Comparison of ENCODE assay signal across 2 cellular contexts in the genomic region with DNA sequence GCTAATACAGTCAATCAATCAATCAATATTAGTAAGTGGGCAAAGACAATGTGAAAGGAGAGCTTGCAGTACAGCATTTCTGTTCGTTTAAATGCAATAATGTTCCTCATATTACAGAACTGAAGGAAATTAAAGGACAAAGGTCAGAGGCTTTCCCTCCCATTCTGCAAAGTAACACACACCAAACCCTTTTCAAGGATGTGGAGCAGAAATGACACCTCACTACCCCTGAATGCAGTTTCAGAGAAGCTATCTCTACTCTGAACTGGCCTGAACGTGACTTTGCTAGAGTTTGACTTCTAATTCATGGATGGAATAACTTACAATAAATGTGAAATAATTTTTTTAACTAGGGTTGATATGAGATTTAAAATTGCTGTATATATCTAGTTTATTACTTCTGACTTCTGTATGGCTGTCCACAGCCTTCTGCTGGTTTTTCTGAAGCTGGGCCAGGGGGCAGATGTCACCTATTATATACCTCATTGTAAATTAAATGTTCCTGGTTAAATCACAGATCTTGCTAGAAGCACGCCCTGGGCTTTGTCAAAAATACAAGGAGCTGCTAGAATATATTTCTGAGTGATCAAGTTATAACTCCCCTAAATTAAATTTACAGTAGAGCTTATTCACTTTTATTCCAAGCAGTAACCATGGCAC.
TF ChIP-seq lines count a peak whose summit lies in the region.

No MANE protein-coding gene starts in this region.

TF ChIP-seq in HepG2, 621 proteins besides CTCF, POLR2A, EP300 and RAD21:
- TF ChIP-seq ZBTB25 (CRISPR knock-in tag; IDR thresholded peaks at IDR 0.05) (no peak), SMARCE1 (IDR thresholded peaks at IDR 0.05; ENCODE audit: borderline replicate concordance) (no peak), ZFP62 (CRISPR knock-in tag; IDR thresholded peaks at IDR 0.05) (no peak), ELK4 (CRISPR knock-in tag; IDR thresholded peaks at IDR 0.05; ENCODE audit: borderline replicate concordance) (no peak), ZNF282 (IDR thresholded peaks at IDR 0.05; ENCODE audit: partially characterized antibody) (no peak), U2AF2 (IDR thresholded peaks at IDR 0.05; ENCODE audit: low read depth, low read length) (no peak)
- TF ChIP-seq, protein P1, sequence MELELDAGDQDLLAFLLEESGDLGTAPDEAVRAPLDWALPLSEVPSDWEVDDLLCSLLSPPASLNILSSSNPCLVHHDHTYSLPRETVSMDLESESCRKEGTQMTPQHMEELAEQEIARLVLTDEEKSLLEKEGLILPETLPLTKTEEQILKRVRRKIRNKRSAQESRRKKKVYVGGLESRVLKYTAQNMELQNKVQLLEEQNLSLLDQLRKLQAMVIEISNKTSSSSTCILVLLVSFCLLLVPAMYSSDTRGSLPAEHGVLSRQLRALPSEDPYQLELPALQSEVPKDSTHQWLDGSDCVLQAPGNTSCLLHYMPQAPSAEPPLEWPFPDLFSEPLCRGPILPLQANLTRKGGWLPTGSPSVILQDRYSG (CRISPR knock-in tag; IDR thresholded peaks at IDR 0.05), result no peak
- TF ChIP-seq, protein P2, sequence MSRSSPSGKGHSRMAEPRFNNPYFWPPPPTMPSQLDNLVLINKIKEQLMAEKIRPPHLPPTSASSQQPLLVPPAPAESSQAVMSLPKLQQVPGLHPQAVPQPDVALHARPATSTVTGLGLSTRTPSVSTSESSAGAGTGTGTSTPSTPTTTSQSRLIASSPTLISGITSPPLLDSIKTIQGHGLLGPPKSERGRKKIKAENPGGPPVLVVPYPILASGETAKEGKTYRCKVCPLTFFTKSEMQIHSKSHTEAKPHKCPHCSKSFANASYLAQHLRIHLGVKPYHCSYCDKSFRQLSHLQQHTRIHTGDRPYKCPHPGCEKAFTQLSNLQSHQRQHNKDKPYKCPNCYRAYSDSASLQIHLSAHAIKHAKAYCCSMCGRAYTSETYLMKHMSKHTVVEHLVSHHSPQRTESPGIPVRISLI (CRISPR knock-in tag; IDR thresholded peaks at IDR 0.05; ENCODE audit: borderline replicate concordance), result no peak

TF ChIP-seq in K562, 482 proteins besides CTCF, POLR2A, EP300 and RAD21:
- no peak for TF ChIP-seq CLOCK (CRISPR knock-in tag; IDR thresholded peaks at IDR 0.05; ENCODE audit: borderline replicate concordance)
- no peak for TF ChIP-seq MAFF (IDR thresholded peaks at IDR 0.05; ENCODE audit: low read length)
- TF ChIP-seq SAFB2 (IDR thresholded peaks at IDR 0.05; ENCODE audit: borderline replicate concordance, low read depth, low read length, severe bottlenecking), result no peak
- TF ChIP-seq NONO (IDR thresholded peaks at IDR 0.05; ENCODE audit: low read depth in 2 of 2, low read length in 1 of 2), result no peak
- TF ChIP-seq EZH2 (IDR thresholded peaks at IDR 0.05; ENCODE audit: borderline replicate concordance, low read depth, low read length), result no peak
- TF ChIP-seq SRSF3 (IDR thresholded peaks at IDR 0.05; ENCODE audit: insufficient read depth, low read length), result no peak
- no peak for TF ChIP-seq LARP7 (IDR thresholded peaks at IDR 0.05)
- no peak for TF ChIP-seq ZZZ3 (IDR thresholded peaks at IDR 0.05)
- no peak for TF ChIP-seq ZNF347 (CRISPR knock-in tag; IDR thresholded peaks at IDR 0.05; ENCODE audit: low read depth)
- no peak for TF ChIP-seq TARDBP (IDR thresholded peaks at IDR 0.05)
- no peak for TF ChIP-seq ZNF24 (IDR thresholded peaks at IDR 0.05)
- no peak for TF ChIP-seq DNMT1 (IDR thresholded peaks at IDR 0.05)
- no peak for TF ChIP-seq ZHX1 (conservative IDR thresholded peaks at IDR 0.05; ENCODE audit: low read length)
- TF ChIP-seq, protein P3, sequence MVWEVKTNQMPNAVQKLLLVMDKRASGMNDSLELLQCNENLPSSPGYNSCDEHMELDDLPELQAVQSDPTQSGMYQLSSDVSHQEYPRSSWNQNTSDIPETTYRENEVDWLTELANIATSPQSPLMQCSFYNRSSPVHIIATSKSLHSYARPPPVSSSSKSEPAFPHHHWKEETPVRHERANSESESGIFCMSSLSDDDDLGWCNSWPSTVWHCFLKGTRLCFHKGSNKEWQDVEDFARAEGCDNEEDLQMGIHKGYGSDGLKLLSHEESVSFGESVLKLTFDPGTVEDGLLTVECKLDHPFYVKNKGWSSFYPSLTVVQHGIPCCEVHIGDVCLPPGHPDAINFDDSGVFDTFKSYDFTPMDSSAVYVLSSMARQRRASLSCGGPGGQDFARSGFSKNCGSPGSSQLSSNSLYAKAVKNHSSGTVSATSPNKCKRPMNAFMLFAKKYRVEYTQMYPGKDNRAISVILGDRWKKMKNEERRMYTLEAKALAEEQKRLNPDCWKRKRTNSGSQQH (CRISPR knock-in tag; IDR thresholded peaks at IDR 0.05), result no peak
